ENCODE assay signal across 18 cellular contexts in genomic region chr1:64135501-64136245, GRCh38.
A peak's percentile ranks its signal among the peaks of the same experiment; 100 is the strongest.
DNase-seq lines count a peak whose midpoint lies in the region; ATAC-seq, FAIRE-seq and TF ChIP-seq lines count a peak whose summit lies in the region.
"Had no signal": no experiment of that assay in that cellular context is flagged by ENCODE, and none has a peak within 500 bp of the region (broad histone marks: within the 10 kb centered on the region; RNA-seq: fewer than 3 reads in every experiment).

No MANE protein-coding gene starts in this region.

- H3K4me3 ChIP-seq in A549 (no peak overlapping the region), IMR-90 (ENCODE audit: insufficient read depth, low read depth, low read length) (no peak overlapping the region), mesenchymal stem cell (ENCODE audit: insufficient read depth in 1 of 2, low read depth in 1 of 2, low read length in 2 of 2) (no peak overlapping the region)
- H3K4me3 ChIP-seq: SJSA1 had no signal

- H3K4me3 Mint-ChIP-seq in HFFc6, result no peak overlapping the region

- H4K5ac ChIP-seq in IMR-90 (ENCODE audit: low read depth, low read length), result no peak overlapping the region

- BruUV-seq in IMR-90 (replicated peaks; lab: Mats Ljungman, UMichigan), result no TSS peak

- H3K9me3 ChIP-seq in A549 (no peaks in the 10 kb centered on the region), IMR-90 (ENCODE audit: control insufficient read depth, insufficient read depth, low read length) (no peaks in the 10 kb centered on the region), mesenchymal stem cell (ENCODE audit: control insufficient read depth, low read length) (no peaks in the 10 kb centered on the region)
- H3K9me3 ChIP-seq: Caco-2, SJSA1 had no signal

- no peak overlapping the region for H3K27ac Mint-ChIP-seq in HFFc6

- no peak overlapping the region for H3K56ac ChIP-seq in IMR-90 (ENCODE audit: extremely low read depth, insufficient read depth, low read length)

- H3K4me1 ChIP-seq in A549 (peaks cover 38% of the 10 kb centered on the region), IMR-90 (ENCODE audit: control insufficient read depth, insufficient read depth, low read length) (peaks cover 7% of the 10 kb centered on the region; the same call in 1 of the 2 replicates), mesenchymal stem cell (ENCODE audit: control insufficient read depth, insufficient read depth, low read depth, low read length) (peaks cover 10% of the 10 kb centered on the region)

- H3K36me3 ChIP-seq in IMR-90 (ENCODE audit: control insufficient read depth, insufficient read depth, low read length), result peaks cover 1% of the 10 kb centered on the region
- H3K36me3 ChIP-seq in mesenchymal stem cell (ENCODE audit: control insufficient read depth in 1 of 2, insufficient read depth in 2 of 2, low read depth in 1 of 2, low read length in 2 of 2), result peaks cover 3 to 12% of the 10 kb centered on the region in 2 experiments
- H3K36me3 ChIP-seq: SJSA1 had no signal

- no peak overlapping the region for H4K8ac ChIP-seq in IMR-90 (ENCODE audit: low read depth in 2 of 2, low read length in 2 of 2)
- H4K8ac ChIP-seq in mesenchymal stem cell (ENCODE audit: low read length), result no peak overlapping the region

- H2BK12ac ChIP-seq in mesenchymal stem cell (ENCODE audit: low read length in 2 of 2), result no peak overlapping the region

- FAIRE-seq in A549 (lab: Jason Lieb, UNC), result no peak
- FAIRE-seq in endometrium (lab: Jason Lieb, UNC), result peak; percentile 57
- FAIRE-seq: A204.1 had no signal

- TF ChIP-seq POLR2A in A549 (IDR thresholded peaks at IDR 0.05; ENCODE audit: low read length) (no peak), IMR-90 (IDR thresholded peaks at IDR 0.05; ENCODE audit: low read depth, low read length) (no peak)

- no peak overlapping the region for H2BK20ac ChIP-seq in IMR-90 (ENCODE audit: low read depth, low read length)

- H4K20me1 ChIP-seq in IMR-90 (ENCODE audit: insufficient read depth, low read length), result no peaks in the 10 kb centered on the region; the same call in 1 of the 2 replicates

- H3K4me1 Mint-ChIP-seq in HFFc6 (ENCODE audit: low read depth), result peaks cover 61% of the 10 kb centered on the region

- TF ChIP-seq EP300 in A549 (IDR thresholded peaks at IDR 0.05), result no peak

- dilution Hi-C loops in IMR-90 (cut with HindIII; ENCODE audit: low sequenced_read_pairs, unreplicated experiment), result no loop called here

- ATAC-seq in A549 (no peak), IMR-90 (ENCODE audit: low read depth) (no peak), HG03520 (IDR thresholded peaks at IDR 0.05; ENCODE audit: unreplicated experiment) (no peak), HG03571 (IDR thresholded peaks at IDR 0.05; ENCODE audit: unreplicated experiment) (no peak), HG02885 (IDR thresholded peaks at IDR 0.05; ENCODE audit: poor library complexity, unreplicated experiment) (no peak)
- ATAC-seq: HCT116 had no signal

- TF ChIP-seq CTCF in A549 (IDR thresholded peaks at IDR 0.05), result no peak
- no peak for TF ChIP-seq CTCF in IMR-90 (conservative IDR thresholded peaks at IDR 0.05; ENCODE audit: low read depth, low read length)
- TF ChIP-seq CTCF in HFFc6 (IDR thresholded peaks at IDR 0.05), result no peak

- peak overlapping the region; percentile 38; the same call in 2 of the 3 replicates for H3K4me2 ChIP-seq in A549
- no peak overlapping the region for H3K4me2 ChIP-seq in IMR-90 (ENCODE audit: low read depth, low read length)
- no peak overlapping the region for H3K4me2 ChIP-seq in mesenchymal stem cell (ENCODE audit: low read length, poor library complexity, severe bottlenecking)

- H3K9ac ChIP-seq in IMR-90 (ENCODE audit: low read depth, low read length) (no peak overlapping the region), mesenchymal stem cell (ENCODE audit: low read length) (no peak overlapping the region)

- H2AK9ac ChIP-seq in IMR-90 (replicated peaks; ENCODE audit: low read depth, low read length, poor library complexity), result no peak overlapping the region

- intact Hi-C loops in IMR-90 (cut with micrococcal nuclease), result loop anchor here (1.0 to 2.0 kb wide), 2 partner anchors 107 to 356 kb away; no protein-coding TSS in a partner anchor

- H3K4ac ChIP-seq in IMR-90 (ENCODE audit: low read depth, low read length) (no peak overlapping the region), mesenchymal stem cell (ENCODE audit: low read depth in 1 of 2, low read length in 2 of 2) (peak overlapping the region in 1 of 2 experiments; percentile 40)

- H3K27ac ChIP-seq in A549 (peak overlapping the region in 1 of 2 experiments; percentile 59; a peak in 2 of 6 replicates), IMR-90 (ENCODE audit: insufficient read depth, low read length) (no peak overlapping the region), mesenchymal stem cell (ENCODE audit: low read length, poor library complexity, severe bottlenecking) (no peak overlapping the region)
- H3K27ac ChIP-seq: SJSA1 had no signal

- CTCF ChIA-PET in A549 (lab: Yijun Ruan, JAX), result interaction anchor here (0.7 to 3.1 kb wide), 10 partner anchors 9 to 519 kb away, joined by 3 to 11 read pairs (median 4); partner anchors contain the start of gene ROR1
- CTCF ChIA-PET in IMR-90 (lab: Yijun Ruan, JAX), result interaction anchor here (0.8 to 3.6 kb wide), 5 partner anchors 25 to 443 kb away, joined by 3 to 41 read pairs (median 6); partner anchors contain the start of gene ROR1

- in situ Hi-C loops in IMR-90 (cut with MboI; ENCODE audit: low sequenced_read_pairs), result loop anchor here (10.0 kb wide), 1 partner anchor 521 kb away; no protein-coding TSS in a partner anchor

- H3K79me1 ChIP-seq in IMR-90 (ENCODE audit: low read depth in 1 of 2, low read length in 2 of 2) (no peaks in the 10 kb centered on the region), mesenchymal stem cell (replicated peaks; ENCODE audit: low read length, poor library complexity, severe bottlenecking) (peaks cover 1% of the 10 kb centered on the region)

- no peak overlapping the region for H3K23ac ChIP-seq in IMR-90 (ENCODE audit: low read depth, low read length)
- no peak overlapping the region for H3K23ac ChIP-seq in mesenchymal stem cell (ENCODE audit: low read length in 2 of 2)

- POLR2A ChIA-PET in A549 (lab: Yijun Ruan, JAX) (no interaction called here), IMR-90 (lab: Charles Lee; ENCODE audit: unreplicated experiment) (no interaction called here)

- H3K36me3 Mint-ChIP-seq in HFFc6 (ENCODE audit: low read depth), result peaks cover 8% of the 10 kb centered on the region

- H2BK15ac ChIP-seq in IMR-90 (ENCODE audit: low read depth, low read length) (no peak overlapping the region), mesenchymal stem cell (ENCODE audit: low read depth, poor library complexity, severe bottlenecking) (no peak overlapping the region)

- no peak overlapping the region for H2BK120ac ChIP-seq in IMR-90 (ENCODE audit: low read depth, low read length)
- H2BK120ac ChIP-seq in mesenchymal stem cell (ENCODE audit: low read depth, low read length), result no peak overlapping the region

- no peaks in the 10 kb centered on the region for H3K9me3 Mint-ChIP-seq in HFFc6

- H2AFZ ChIP-seq in IMR-90 (replicated peaks; ENCODE audit: low read length, poor library complexity) (no peak overlapping the region), mesenchymal stem cell (ENCODE audit: low read depth, low read length) (no peak overlapping the region)

- H3K9me1 ChIP-seq in IMR-90 (ENCODE audit: insufficient read depth, low read length), result peaks cover 8% of the 10 kb centered on the region; the same call in 1 of the 2 replicates

- H2AK5ac ChIP-seq in IMR-90 (ENCODE audit: low read depth, low read length) (0 out of 2 replicates have a peak overlapping the region, but pooled peaks have one; percentile 45), mesenchymal stem cell (ENCODE audit: low read length, severe bottlenecking) (peak overlapping the region; percentile 98)

- no peak overlapping the region for H2BK5ac ChIP-seq in IMR-90 (ENCODE audit: low read depth, low read length, poor library complexity, severe bottlenecking)
- no peak overlapping the region for H2BK5ac ChIP-seq in mesenchymal stem cell (ENCODE audit: low read depth, low read length, poor library complexity, severe bottlenecking)

- H4K91ac ChIP-seq in IMR-90 (ENCODE audit: insufficient read depth, low read depth, low read length), result no peak overlapping the region
- H4K91ac ChIP-seq in mesenchymal stem cell (ENCODE audit: low read length), result no peak overlapping the region

- TF ChIP-seq RAD21 in A549 (conservative IDR thresholded peaks at IDR 0.05 in 1 of 2, IDR thresholded peaks at IDR 0.05 in 1 of 2) (no peak), IMR-90 (IDR thresholded peaks at IDR 0.05; ENCODE audit: low read length) (no peak)

- WGBS in A549 (ENCODE audit: missing lambda C conversion rate), result 88% methylated on average over 3 of the region's 3 CpGs
- WGBS in IMR-90 (ENCODE audit: extremely low coverage in 2 of 2, insufficient read length in 1 of 2), 2 experiments, result no CpG with 5 or more reads among the region's 3 CpGs
- no CpG with 5 or more reads among the region's 3 CpGs for WGBS in mesenchymal stem cell

- H3K27me3 Mint-ChIP-seq in HFFc6 (ENCODE audit: insufficient read depth), result no peaks in the 10 kb centered on the region

- no peak overlapping the region for H3K18ac ChIP-seq in IMR-90 (ENCODE audit: low read depth, low read length)
- no peak overlapping the region for H3K18ac ChIP-seq in mesenchymal stem cell (ENCODE audit: low read depth in 1 of 2, low read length in 2 of 2)

- no peaks in the 10 kb centered on the region for H3K27me3 ChIP-seq in IMR-90 (ENCODE audit: control insufficient read depth, insufficient read depth, low read length)
- no peaks in the 10 kb centered on the region for H3K27me3 ChIP-seq in mesenchymal stem cell (ENCODE audit: control insufficient read depth in 1 of 2, insufficient read depth in 1 of 2, low read length in 2 of 2)
- H3K27me3 ChIP-seq: SJSA1 had no signal

- no peak overlapping the region for H3K14ac ChIP-seq in IMR-90 (replicated peaks; ENCODE audit: low read depth, low read length)
- H3K14ac ChIP-seq in mesenchymal stem cell (ENCODE audit: low read length in 2 of 2), result no peak overlapping the region

- DNase-seq in A549 (ENCODE audit: low read depth in 1 of 2, low spot score in 1 of 2), result no peak
- DNase-seq in IMR-90, result no peak
- DNase-seq in mesenchymal stem cell, result peak; percentile 58
- no peak for DNase-seq in HFFc6
- DNase-seq: AML-193, Caco-2, MM.1S, NCI-H1105, NCI-H187 treated with DMSO at 0.1 percent for 48 hours, NCI-H2171, NCI-H510A had no signal

TF ChIP-seq in A549, 52 proteins besides CTCF, POLR2A, EP300 and RAD21 (continues in another document):
- TF ChIP-seq CEBPB (IDR thresholded peaks at IDR 0.05) (peak; percentile 54 to 71; a peak in 3 of 4 replicates), MAZ (IDR thresholded peaks at IDR 0.05; ENCODE audit: borderline replicate concordance, low read depth, low read length) (no peak), KDM5A (IDR thresholded peaks at IDR 0.05) (no peak), FOSL2 (IDR thresholded peaks at IDR 0.05) (no peak), FOSL2 (CRISPR knock-in tag; IDR thresholded peaks at IDR 0.05) (no peak)

TF ChIP-seq in IMR-90, 13 proteins besides CTCF, POLR2A, EP300 and RAD21:
- TF ChIP-seq MAFK (IDR thresholded peaks at IDR 0.05; ENCODE audit: low read depth, low read length), result no peak
- peak; percentile 86 for TF ChIP-seq CEBPB (IDR thresholded peaks at IDR 0.05; ENCODE audit: low read depth, low read length)
